In genomic region chr2:25178976-25179375, GRCh38 we compare ENCODE assay signal across 21 cellular contexts. TPM values are rescaled to one million over a fixed set of nuclear protein-coding genes. Genes with fewer than 3 reads are reported as not detected.
"Had no signal": no experiment of that assay in that cellular context is flagged by ENCODE, and none has a peak within 500 bp of the region (broad histone marks: within the 10 kb centered on the region; RNA-seq: fewer than 3 reads in every experiment).

No MANE protein-coding gene starts in this region.

- H3K36me3 ChIP-seq: gastrocnemius medialis, prostate gland, spleen, suprapubic skin, transverse colon, vagina had no signal

- ATAC-seq: gastrocnemius medialis; right cardiac atrium; stimulated activated naive CD8-positive, alpha-beta T cell treated with anti-CD3 and anti-CD28 coated beads, Interleukin-15, amount 100 ng/mL, for 72 hours had no signal

- H3K79me2 ChIP-seq: parathyroid adenoma had no signal

- H3K27me3 ChIP-seq: vagina had no signal

- FAIRE-seq: colon, keratinocyte had no signal

- H3K4me3 ChIP-seq: dorsolateral prefrontal cortex, gastrocnemius medialis, lung, prostate gland, skin epidermis, spleen, suprapubic skin, transverse colon, vagina had no signal

- H3K27ac ChIP-seq: dorsolateral prefrontal cortex, gastrocnemius medialis, parathyroid adenoma, prostate gland, skin epidermis, spleen, suprapubic skin, transverse colon, vagina had no signal

- H2AFZ ChIP-seq: parathyroid adenoma had no signal

- H3K9ac ChIP-seq: parathyroid adenoma had no signal

- H3K9me3 ChIP-seq: gastrocnemius medialis, prostate gland, suprapubic skin, transverse colon, vagina had no signal

- DNase-seq: effector CD4-positive, alpha-beta T cell; foreskin fibroblast; gastrocnemius medialis; natural killer cell; right cardiac atrium; spleen; stimulated activated CD4-positive, alpha-beta T cell treated with anti-CD3 and anti-CD28 coated beads, Interleukin-2, amount 100 ng/mL, for 48 hours; stimulated activated CD8-positive, alpha-beta memory T cell treated with anti-CD3 and anti-CD28 coated beads, Interleukin-4, amount 100 ng/mL, for 48 hours; stimulated activated naive CD4-positive, alpha-beta T cell; stimulated activated naive CD8-positive, alpha-beta T cell treated with anti-CD3 and anti-CD28 coated beads, Interleukin-15, amount 100 ng/mL, for 72 hours; transverse colon had no signal

- H3K4me1 ChIP-seq: gastrocnemius medialis, parathyroid adenoma, prostate gland, spleen, transverse colon, vagina had no signal

RNA-seq across cellular contexts. Expression of gene POMC, which starts 10.6 kb away (rescaled TPM):
- polyA plus RNA-seq: keratinocyte, neural cell had no signal
